In genomic region chr11:16155448-16155847, GRCh38 we compare ENCODE assay signal across 14 cellular contexts.
DNase-seq lines count a peak whose midpoint lies in the region; ATAC-seq and TF ChIP-seq lines count a peak whose summit lies in the region.
"Had no signal": no experiment of that assay in that cellular context is flagged by ENCODE, and none has a peak within 500 bp of the region (broad histone marks: within the 10 kb centered on the region; RNA-seq: fewer than 3 reads in every experiment).

No MANE protein-coding gene starts in this region.

- H3K27me3 ChIP-seq in PC-3 (ENCODE audit: low read length) (no peaks in the 10 kb centered on the region), right lobe of liver (no peaks in the 10 kb centered on the region)
- no peaks in the 10 kb centered on the region for H3K27me3 ChIP-seq in CD4-positive, alpha-beta memory T cell (ENCODE audit: insufficient read depth, low read length)
- H3K27me3 ChIP-seq: BLaER1 had no signal

- H3K36me3 ChIP-seq in PC-3 (ENCODE audit: low read depth, low read length) (no peaks in the 10 kb centered on the region), right lobe of liver (no peaks in the 10 kb centered on the region)
- H3K36me3 ChIP-seq in CD4-positive, alpha-beta memory T cell (ENCODE audit: insufficient read depth, low read length): no peaks in the 10 kb centered on the region
- H3K36me3 ChIP-seq: BLaER1 had no signal

- POLR2A ChIA-PET in PC-3 (lab: Charles Lee; ENCODE audit: unreplicated experiment): no interaction called here
- POLR2A ChIA-PET in CD4-positive, alpha-beta memory T cell (lab: Charles Lee; ENCODE audit: partially characterized antibody): no interaction called here

- H2AFZ ChIP-seq in PC-3 (ENCODE audit: low read length): no peak overlapping the region

- no peak overlapping the region for H3K4me2 ChIP-seq in PC-3 (ENCODE audit: low read length)
- H3K4me2 ChIP-seq: BLaER1 had no signal

- H3K4me1 Mint-ChIP-seq in CD4-positive, alpha-beta memory T cell: no peaks in the 10 kb centered on the region

- no peaks in the 10 kb centered on the region for H3K79me2 ChIP-seq in PC-3 (ENCODE audit: low read length)

- intact Hi-C loops in PC-3 (cut with micrococcal nuclease): no loop called here
- intact Hi-C loops in right lobe of liver (cut with DNase I): no loop called here
- intact Hi-C loops in CD4-positive, alpha-beta memory T cell (cut with micrococcal nuclease): no loop called here

- no peak overlapping the region for H3K27ac ChIP-seq in PC-3 (ENCODE audit: low read length)
- H3K27ac ChIP-seq in right lobe of liver: no peak overlapping the region
- no peak overlapping the region for H3K27ac ChIP-seq in CD4-positive, alpha-beta memory T cell (ENCODE audit: low read depth, low read length)
- H3K27ac ChIP-seq: BLaER1 had no signal

- H3K27ac Mint-ChIP-seq in CD4-positive, alpha-beta memory T cell: no peak overlapping the region

- H3K9me3 ChIP-seq in PC-3 (ENCODE audit: low read length): 0 out of 2 replicates have a peak, but pooled peaks cover 4% of the 10 kb centered on the region
- no peaks in the 10 kb centered on the region for H3K9me3 ChIP-seq in right lobe of liver
- H3K9me3 ChIP-seq in CD4-positive, alpha-beta memory T cell (ENCODE audit: control insufficient read depth in 1 of 2, low read length in 2 of 2): no peaks in the 10 kb centered on the region
- H3K9me3 ChIP-seq: BLaER1 had no signal

- H3K4me3 Mint-ChIP-seq in CD4-positive, alpha-beta memory T cell: no peak overlapping the region

- DNase-seq in PC-3 (peak; percentile 4), right lobe of liver (no peak)
- DNase-seq in CD4-positive, alpha-beta memory T cell: no peak
- no peak for DNase-seq in central memory CD4-positive, alpha-beta T cell
- DNase-seq: Kasumi-1, NCI-H2029, NCI-H510A, NCI-H82 had no signal

- no peak overlapping the region for H3K9ac ChIP-seq in PC-3 (ENCODE audit: low read length)
- H3K9ac ChIP-seq: BLaER1 had no signal

- H3K4me1 ChIP-seq in PC-3 (ENCODE audit: insufficient read depth, low read length) (no peaks in the 10 kb centered on the region), right lobe of liver (peaks cover 0 to 14% (median 0%) of the 10 kb centered on the region in 4 donors)
- no peaks in the 10 kb centered on the region for H3K4me1 ChIP-seq in CD4-positive, alpha-beta memory T cell (ENCODE audit: insufficient read depth, low read length)
- H3K4me1 ChIP-seq: BLaER1 had no signal

- no peaks in the 10 kb centered on the region for H3K27me3 Mint-ChIP-seq in CD4-positive, alpha-beta memory T cell

- H3F3A ChIP-seq in PC-3 (ENCODE audit: low read length, unreplicated experiment): no peaks in the 10 kb centered on the region

- no peak for ATAC-seq in PC-3
- ATAC-seq in esophagus mucosa: peak; percentile 79
- peak in 3 of 4 donors; percentile 17 to 79 (median 49) for ATAC-seq in right lobe of liver
- ATAC-seq in GM19023 (IDR thresholded peaks at IDR 0.05; ENCODE audit: unreplicated experiment): no peak
- no peak for ATAC-seq in GM18520 (IDR thresholded peaks at IDR 0.05; ENCODE audit: unreplicated experiment)
- ATAC-seq: GM12878, HCT116 had no signal

- H4K20me1 ChIP-seq in PC-3 (ENCODE audit: low read length): no peaks in the 10 kb centered on the region
- H4K20me1 ChIP-seq: BLaER1 had no signal

- no peak overlapping the region for H3K4me3 ChIP-seq in PC-3 (ENCODE audit: low read length)
- H3K4me3 ChIP-seq in right lobe of liver: no peak overlapping the region
- H3K4me3 ChIP-seq in CD4-positive, alpha-beta memory T cell (ENCODE audit: low read length in 2 of 2): no peak overlapping the region
- H3K4me3 ChIP-seq: BLaER1, GM12878 had no signal

- no peaks in the 10 kb centered on the region for H3K36me3 Mint-ChIP-seq in CD4-positive, alpha-beta memory T cell

- TF ChIP-seq CTCF in PC-3 (conservative IDR thresholded peaks at IDR 0.05; ENCODE audit: low read depth, low read length): no peak
- no peak for TF ChIP-seq CTCF in right lobe of liver (IDR thresholded peaks at IDR 0.05)

- BruUV-seq in PC-3 (replicated peaks; lab: Mats Ljungman, UMichigan): no TSS peak

- no peak for TF ChIP-seq POLR2A in right lobe of liver (IDR thresholded peaks at IDR 0.05)

- CTCF ChIA-PET in PC-3 (lab: Charles Lee): no interaction called here
- CTCF ChIA-PET in CD4-positive, alpha-beta memory T cell (lab: Charles Lee; ENCODE audit: partially characterized antibody): no interaction called here

- no peaks in the 10 kb centered on the region for H3K9me2 ChIP-seq in PC-3 (replicated peaks; ENCODE audit: low read length)

- peaks cover 0 to 5% (median 3%) of the 10 kb centered on the region in 8 donors for H3K9me3 Mint-ChIP-seq in CD4-positive, alpha-beta memory T cell

Comparison
In these comparisons a context has a peak if more than half of its experiments do, and no peak if none do; other contexts are left out.
1. ATAC-seq: peak in esophagus mucosa (single experiment) and right lobe of liver (3 of 4); none in PC-3 (single experiment), GM19023 (single experiment) and GM18520 (single experiment).